ENCODE assay signal across 22 cellular contexts in genomic region chr15:36886135-36887011, GRCh38.
DNase-seq lines count a peak whose midpoint lies in the region; ATAC-seq, FAIRE-seq and TF ChIP-seq lines count a peak whose summit lies in the region.
"Had no signal": no experiment of that assay in that cellular context is flagged by ENCODE, and none has a peak within 500 bp of the region (broad histone marks: within the 10 kb centered on the region; RNA-seq: fewer than 3 reads in every experiment).

No MANE protein-coding gene starts in this region.

- no peak overlapping the region for H2BK12ac ChIP-seq in trophoblast cell (ENCODE audit: low read length)

- H3K27ac Mint-ChIP-seq in HFFc6 (no peak overlapping the region), brain (peak overlapping the region; percentile 89 to 97 (median 95))
- H3K27ac Mint-ChIP-seq: activated naive CD8-positive, alpha-beta T cell treated with anti-CD3 and anti-CD28 coated beads for 36 hours; activated T-helper 2 cell treated with anti-CD3 and anti-CD28 coated beads, Interferon-gamma antibody, Interleukin-2, Interleukin-4, amounts not matched to agents 10 μg/mL and 5 μg/mL and 100 μg/mL, durations not matched to agents 14 hours and 24 hours and 36 hours; CD4-positive, CD25-positive, alpha-beta regulatory T cell; effector memory CD8-positive, alpha-beta T cell had no signal

- H2BK5ac ChIP-seq in trophoblast cell (ENCODE audit: low read depth, low read length, poor library complexity), result no peak overlapping the region

- no peak overlapping the region for H3K18ac ChIP-seq in trophoblast cell (ENCODE audit: low read length)

- H2AK5ac ChIP-seq in trophoblast cell (ENCODE audit: low read length), result no peak overlapping the region

- H3K27me3 Mint-ChIP-seq in HFFc6 (ENCODE audit: insufficient read depth) (peaks cover 19% of the 10 kb centered on the region), brain (peaks cover 32% of the 10 kb centered on the region)

- H3K27me3 ChIP-seq in keratinocyte (ENCODE audit: control insufficient read depth, extremely low read depth, insufficient read depth, low read length), result peaks cover 52% of the 10 kb centered on the region
- peaks cover 10% of the 10 kb centered on the region for H3K27me3 ChIP-seq in rectal smooth muscle tissue (ENCODE audit: control insufficient read depth, insufficient read depth, low read length)
- peaks cover 0 to 92% (median 45%) of the 10 kb centered on the region in 7 donors for H3K27me3 ChIP-seq in heart right ventricle
- peaks cover 14 to 90% (median 33%) of the 10 kb centered on the region in 3 donors for H3K27me3 ChIP-seq in psoas muscle (ENCODE audit: insufficient read depth in 3 of 3, low read length in 2 of 3)
- H3K27me3 ChIP-seq in trophoblast cell (ENCODE audit: insufficient read depth, low read length), result peaks cover 31% of the 10 kb centered on the region
- H3K27me3 ChIP-seq: testis had no signal

- H4K8ac ChIP-seq in trophoblast cell (ENCODE audit: low read depth, low read length), result no peak overlapping the region

- no peaks in the 10 kb centered on the region for H3K9me1 ChIP-seq in keratinocyte (ENCODE audit: control insufficient read depth, extremely low read depth, insufficient read depth, low read length)

- H3K4me1 Mint-ChIP-seq in HFFc6 (ENCODE audit: low read depth) (peaks cover 63% of the 10 kb centered on the region), brain (peaks cover 94% of the 10 kb centered on the region)

- H3K14ac ChIP-seq in trophoblast cell (ENCODE audit: low read length), result no peak overlapping the region

- H3K23ac ChIP-seq in trophoblast cell (ENCODE audit: low read length), result no peak overlapping the region

- H3K4ac ChIP-seq in trophoblast cell (ENCODE audit: low read depth, low read length), result no peak overlapping the region

- peaks cover 15% of the 10 kb centered on the region; the same call in 1 of the 2 replicates for H3K36me3 Mint-ChIP-seq in HFFc6 (ENCODE audit: low read depth)
- peaks cover 10% of the 10 kb centered on the region for H3K36me3 Mint-ChIP-seq in brain
- H3K36me3 Mint-ChIP-seq: activated naive CD8-positive, alpha-beta T cell treated with anti-CD3 and anti-CD28 coated beads for 36 hours; CD4-positive, CD25-positive, alpha-beta regulatory T cell had no signal

- no peak for FAIRE-seq in keratinocyte (lab: Jason Lieb, UNC)
- FAIRE-seq: colon had no signal

- H3K4me3 Mint-ChIP-seq in HFFc6, result peak overlapping the region; percentile 75; the same call in 1 of the 2 replicates
- peak overlapping the region; percentile 82 to 87 (median 84) for H3K4me3 Mint-ChIP-seq in brain
- H3K4me3 Mint-ChIP-seq: activated naive CD8-positive, alpha-beta T cell treated with anti-CD3 and anti-CD28 coated beads for 36 hours had no signal

- H3K4me1 ChIP-seq in keratinocyte (ENCODE audit: control insufficient read depth, extremely low read depth, insufficient read depth, low read length) (peaks cover 16% of the 10 kb centered on the region), rectal smooth muscle tissue (ENCODE audit: control insufficient read depth, insufficient read depth, low read length) (peaks cover 17% of the 10 kb centered on the region), heart right ventricle (peaks cover 0 to 30% (median 4%) of the 10 kb centered on the region in 9 donors), psoas muscle (no peaks in the 10 kb centered on the region), trophoblast cell (ENCODE audit: control insufficient read depth in 1 of 2, insufficient read depth in 2 of 2, low read length in 2 of 2) (peaks cover 4 to 12% of the 10 kb centered on the region in 2 experiments)
- H3K4me1 ChIP-seq: testis had no signal

- H3K4me3 ChIP-seq in keratinocyte (ENCODE audit: control insufficient read depth in 2 of 3, extremely low read depth in 1 of 3, insufficient read depth in 2 of 3, low read depth in 1 of 3, low read length in 3 of 3), result no peak overlapping the region
- H3K4me3 ChIP-seq in rectal smooth muscle tissue (ENCODE audit: low read length), result peak overlapping the region; percentile 23
- H3K4me3 ChIP-seq in heart right ventricle, result no peak overlapping the region
- H3K4me3 ChIP-seq in psoas muscle, result no peak overlapping the region
- no peak overlapping the region for H3K4me3 ChIP-seq in trophoblast cell (ENCODE audit: low read depth, low read length)
- H3K4me3 ChIP-seq: body of pancreas had no signal

- H3K4me2 ChIP-seq in keratinocyte (ENCODE audit: control insufficient read depth, extremely low read depth, insufficient read depth, low read depth, low read length) (peak overlapping the region; percentile 91), trophoblast cell (ENCODE audit: low read length) (no peak overlapping the region)

- no peak for TF ChIP-seq CTCF in HFFc6 (IDR thresholded peaks at IDR 0.05)
- TF ChIP-seq CTCF in brain (conservative IDR thresholded peaks at IDR 0.05), result no peak
- TF ChIP-seq CTCF in keratinocyte (optimal IDR thresholded peaks at IDR 0.05 in 1 of 3, IDR thresholded peaks at IDR 0.05 in 1 of 3, conservative IDR thresholded peaks at IDR 0.05 in 1 of 3; ENCODE audit: extremely low read depth in 1 of 3, insufficient read depth in 2 of 3, low read length in 3 of 3), result no peak
- TF ChIP-seq CTCF in heart right ventricle (IDR thresholded peaks at IDR 0.05), result no peak
- no peak for TF ChIP-seq CTCF in psoas muscle (IDR thresholded peaks at IDR 0.05)

- H3K79me2 ChIP-seq in keratinocyte (ENCODE audit: control insufficient read depth, insufficient read depth, low read length) (no peaks in the 10 kb centered on the region), trophoblast cell (ENCODE audit: control insufficient read depth, insufficient read depth, low read length, poor library complexity) (no peaks in the 10 kb centered on the region)

- H3K9me3 ChIP-seq in keratinocyte (ENCODE audit: control insufficient read depth, low read depth, low read length), result no peaks in the 10 kb centered on the region
- no peaks in the 10 kb centered on the region for H3K9me3 ChIP-seq in heart right ventricle
- no peaks in the 10 kb centered on the region for H3K9me3 ChIP-seq in psoas muscle
- H3K9me3 ChIP-seq in trophoblast cell (ENCODE audit: insufficient read depth, low read depth, low read length), result no peaks in the 10 kb centered on the region
- H3K9me3 ChIP-seq: body of pancreas, lower lobe of right lung, testis had no signal

- H4K20me1 ChIP-seq in keratinocyte (ENCODE audit: control insufficient read depth, extremely low read depth, insufficient read depth, low read length), result no peaks in the 10 kb centered on the region

- no peaks in the 10 kb centered on the region for H3K79me1 ChIP-seq in trophoblast cell (ENCODE audit: low read length)

- H4K12ac ChIP-seq in trophoblast cell (ENCODE audit: low read depth, low read length), result no peak overlapping the region

- H3K36me3 ChIP-seq in keratinocyte (ENCODE audit: control insufficient read depth in 2 of 2, extremely low read depth in 1 of 2, insufficient read depth in 2 of 2, low read length in 2 of 2), result no peaks in the 10 kb centered on the region
- H3K36me3 ChIP-seq in rectal smooth muscle tissue (ENCODE audit: control insufficient read depth, insufficient read depth, low read length), result no peaks in the 10 kb centered on the region
- peaks cover 0 to 11% (median 0%) of the 10 kb centered on the region in 9 donors for H3K36me3 ChIP-seq in heart right ventricle
- no peaks in the 10 kb centered on the region for H3K36me3 ChIP-seq in psoas muscle (ENCODE audit: insufficient read depth in 1 of 2, low read depth in 1 of 2)
- H3K36me3 ChIP-seq in trophoblast cell (ENCODE audit: control insufficient read depth in 1 of 2, insufficient read depth in 2 of 2, low read length in 2 of 2), result no peaks in the 10 kb centered on the region

- WGBS in heart right ventricle, 2 donors, result 76 to 82% methylated on average over 25 of the region's 25 CpGs
- WGBS in psoas muscle, 3 donors, result 31 to 41% (median 40%) methylated on average over 25 of the region's 25 CpGs
- WGBS in trophoblast cell (ENCODE audit: extremely low coverage, insufficient coverage, insufficient read length), result no CpG with 5 or more reads among the region's 25 CpGs

- intact Hi-C loops in heart right ventricle (cut with DNase I), result loop anchor here in 8 of 10 donors (5.0 to 10.0 kb wide), 6 partner anchors 216 to 998 kb away; partner anchors contain the start of gene MEIS2 (in 3 of the 8)
- intact Hi-C loops in psoas muscle (cut with DNase I), result loop anchor here in 1 of 2 donors (10.0 kb wide), 2 partner anchors 218 to 382 kb away; partner anchors contain the start of gene MEIS2

- H3K27ac ChIP-seq in keratinocyte (ENCODE audit: control insufficient read depth, insufficient read depth, low read length), result no peak overlapping the region
- peak overlapping the region; percentile 84 for H3K27ac ChIP-seq in rectal smooth muscle tissue (ENCODE audit: low read depth, low read length)
- peak overlapping the region in 1 of 10 donors; percentile 6 for H3K27ac ChIP-seq in heart right ventricle
- H3K27ac ChIP-seq in psoas muscle, result no peak overlapping the region
- no peak overlapping the region for H3K27ac ChIP-seq in trophoblast cell (ENCODE audit: low read depth, low read length)
- H3K27ac ChIP-seq: body of pancreas, lower lobe of right lung, testis had no signal

- H4K91ac ChIP-seq in trophoblast cell (ENCODE audit: low read depth, low read length), result no peak overlapping the region

- ATAC-seq in heart right ventricle (no peak), psoas muscle (no peak)
- ATAC-seq: effector memory CD8-positive, alpha-beta T cell; lower lobe of right lung; sciatic nerve had no signal

- H2BK120ac ChIP-seq in trophoblast cell (ENCODE audit: insufficient read depth, low read length, poor library complexity), result no peak overlapping the region

- no peak overlapping the region for H2AFZ ChIP-seq in keratinocyte (ENCODE audit: control insufficient read depth, low read length)
- no peak overlapping the region for H2AFZ ChIP-seq in trophoblast cell (ENCODE audit: insufficient read depth, low read length, poor library complexity)

- H3K9ac ChIP-seq in keratinocyte (ENCODE audit: control insufficient read depth, extremely low read depth, insufficient read depth, low read length) (no peak overlapping the region), rectal smooth muscle tissue (ENCODE audit: low read length) (no peak overlapping the region), trophoblast cell (ENCODE audit: low read length) (no peak overlapping the region)

- dilution Hi-C loops in keratinocyte (cut with MboI; ENCODE audit: extremely low pct_ligation_motif_present, low sequenced_read_pairs), result no loop called here

- DNase-seq in HFFc6 (no peak), keratinocyte (ENCODE audit: low read depth, low spot score) (no peak), heart right ventricle (no peak), iPS-NIHi7 (ENCODE audit: extremely low spot score) (no peak), psoas muscle (no peak), trophoblast cell (no peak)
- DNase-seq: activated CD4-positive, alpha-beta T cell treated with anti-CD3 and anti-CD28 coated beads, Interleukin-2, amount 50 U/mL, for 1 hour; activated naive CD8-positive, alpha-beta T cell treated with anti-CD3 and anti-CD28 coated beads for 36 hours; CD4-positive, CD25-positive, alpha-beta regulatory T cell; effector memory CD8-positive, alpha-beta T cell; HCEC 1CT; KG1; lower lobe of right lung; NCI-H146; NCI-H524 treated with DMSO at 0.1 percent for 48 hours had no signal

- H3K9me3 Mint-ChIP-seq in HFFc6 (no peaks in the 10 kb centered on the region), brain (no peaks in the 10 kb centered on the region)
- H3K9me3 Mint-ChIP-seq: activated naive CD8-positive, alpha-beta T cell treated with anti-CD3 and anti-CD28 coated beads for 36 hours; activated T-helper 2 cell treated with anti-CD3 and anti-CD28 coated beads, Interferon-gamma antibody, Interleukin-2, Interleukin-4, amounts not matched to agents 10 μg/mL and 5 μg/mL and 100 μg/mL, durations not matched to agents 14 hours and 24 hours and 36 hours had no signal
